ENCODE assay signal across 17 cellular contexts in the genomic region with DNA sequence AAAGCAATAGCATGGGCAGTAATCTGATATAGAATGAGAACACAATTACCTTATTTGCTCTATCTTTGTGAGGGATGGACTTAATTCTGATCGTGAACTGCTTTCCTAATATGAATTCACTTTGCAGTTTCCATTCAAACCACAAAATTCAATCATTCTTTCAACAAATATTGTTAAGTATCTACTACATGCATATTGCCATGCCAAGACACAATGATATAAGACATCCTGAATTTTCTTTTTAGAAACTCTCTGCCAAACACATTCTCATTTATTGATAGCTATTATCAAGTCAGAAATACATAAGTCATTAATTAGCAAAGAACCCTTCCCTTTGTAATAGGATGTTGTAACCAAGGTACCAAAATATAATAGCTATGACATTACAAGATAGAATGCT.
"Had no signal": no experiment of that assay in that cellular context is flagged by ENCODE, and none has a peak within 500 bp of the region (broad histone marks: within the 10 kb centered on the region; RNA-seq: fewer than 3 reads in every experiment).

No MANE protein-coding gene starts in this region.

- H3K4me3 ChIP-seq: colonic mucosa, tibial nerve had no signal

- H3K27me3 ChIP-seq: colonic mucosa, tibial nerve had no signal

- H3K36me3 ChIP-seq: colonic mucosa, tibial nerve had no signal

- H3K9me3 ChIP-seq: colonic mucosa, tibial nerve had no signal

- H3K27ac ChIP-seq: colonic mucosa, epithelial cell of prostate had no signal

- H3K4me1 ChIP-seq: colonic mucosa had no signal

- ATAC-seq: activated CD4-positive, alpha-beta T cell treated with anti-CD3 and anti-CD28 coated beads for 36 hours; stimulated activated naive CD8-positive, alpha-beta T cell treated with anti-CD3 and anti-CD28 coated beads, Interleukin-15, Interleukin-2, amounts not matched to agents 100 U/mL and 50 U/mL, for 24 hours had no signal

- DNase-seq: activated CD4-positive, alpha-beta memory T cell treated with anti-CD3 and anti-CD28 coated beads for 36 hours; activated CD4-positive, alpha-beta T cell treated with anti-CD3 and anti-CD28 coated beads for 36 hours; activated gamma-delta T cell treated with Interleukin-2 at 50 U/mL for 16 hours; activated T-cell treated with anti-CD3 and anti-CD28 coated beads for 4 hours; amniotic stem cell; central memory CD4-positive, alpha-beta T cell; colonic mucosa; endodermal cell; immature natural killer cell; kidney glomerular epithelial cell; left ventricle myocardium superior; occipital lobe; retina; stimulated activated naive CD8-positive, alpha-beta T cell treated with anti-CD3 and anti-CD28 coated beads, Interleukin-15, Interleukin-2, amounts not matched to agents 100 U/mL and 50 U/mL, for 24 hours; substantia nigra had no signal
